Comparison of ENCODE assay signal across 1 cellular context in genomic region chr5:160398806-160399205, GRCh38.
TF ChIP-seq lines count a peak whose summit lies in the region.

No MANE protein-coding gene starts in this region.

TF ChIP-seq in HCT116, 20 proteins besides CTCF, POLR2A, EP300 and RAD21 (continued from another document):
- no peak for TF ChIP-seq ZBTB33 (IDR thresholded peaks at IDR 0.05; ENCODE audit: extremely low read depth, insufficient replicate concordance, low read length)
